Comparison of ENCODE assay signal across 8 cellular contexts in genomic region chr11:60970369-60970774, GRCh38. TPM values are rescaled to one million over a fixed set of nuclear protein-coding genes. Genes with fewer than 3 reads are reported as not detected.
A peak's percentile ranks its signal among the peaks of the same experiment; 100 is the strongest.
DNase-seq lines count a peak whose midpoint lies in the region; ATAC-seq and TF ChIP-seq lines count a peak whose summit lies in the region.

No MANE protein-coding gene starts in this region.

- ATAC-seq in T-helper 17 cell: peak; percentile 69
- ATAC-seq in HG02763 (IDR thresholded peaks at IDR 0.05; ENCODE audit: unreplicated experiment): no peak
- no peak for ATAC-seq in HG03469 (IDR thresholded peaks at IDR 0.05; ENCODE audit: unreplicated experiment)

- TF ChIP-seq POLR2A in adrenal gland (IDR thresholded peaks at IDR 0.05): no peak

- no peak overlapping the region for H3K4me3 ChIP-seq in adrenal gland

- H3K36me3 ChIP-seq in adrenal gland (replicated peaks in 1 of 2): no peaks in the 10 kb centered on the region

- no peak overlapping the region for H3K27ac ChIP-seq in adrenal gland

- H3K9me3 ChIP-seq in T-helper 17 cell (ENCODE audit: control insufficient read depth, low read length, poor library complexity, severe bottlenecking) (no peaks in the 10 kb centered on the region), adrenal gland (replicated peaks in 1 of 3) (no peaks in the 10 kb centered on the region)

- H3K27ac Mint-ChIP-seq in T-helper 17 cell: peak overlapping the region; percentile 100

- H3K4me3 Mint-ChIP-seq in T-helper 17 cell: peak overlapping the region; percentile 100

- DNase-seq in GDM1 (lab: John Stamatoyannopoulos, UW) (peak; percentile 25), HT1080 (ENCODE audit: low read depth) (peak; percentile 36), T-helper 17 cell (peak; percentile 68 to 80 (median 72)), adrenal gland (peak; percentile 42 to 76 (median 65)), iris pigment epithelial cell (ENCODE audit: low read depth) (peak; percentile 52)
- DNase-seq in stimulated activated CD4-positive, alpha-beta T cell treated with anti-CD3 and anti-CD28 coated beads, Interleukin-4, amount 100 ng/mL, for 4 hours: peak; percentile 77 to 83

- H3K36me3 Mint-ChIP-seq in T-helper 17 cell (ENCODE audit: low read depth): peaks cover 10% of the 10 kb centered on the region

- 13 to 21% (median 17%) methylated on average over 7 to 9 of the region's 9 CpGs for WGBS in adrenal gland, 4 donors

- peaks cover 29% of the 10 kb centered on the region for H3K4me1 Mint-ChIP-seq in T-helper 17 cell

- no peaks in the 10 kb centered on the region for H3K27me3 Mint-ChIP-seq in T-helper 17 cell

- intact Hi-C loops in adrenal gland (cut with DNase I): no loop called here

- peak; percentile 78 to 88 (median 84) for TF ChIP-seq CTCF in adrenal gland (IDR thresholded peaks at IDR 0.05)

- H3K4me1 ChIP-seq in adrenal gland (replicated peaks in 1 of 2): no peaks in the 10 kb centered on the region

- no peaks in the 10 kb centered on the region for H3K27me3 ChIP-seq in adrenal gland

RNA-seq across cellular contexts. Expression of gene CD6, which starts 1.1 kb away (rescaled TPM):
- total RNA-seq in HT1080 (2014; rRNA removed; shearing (Covaris generic)): not detected in 2 replicates
- 0.06 TPM in 2 replicates for polyA plus RNA-seq in HT1080 (2015; cell fraction: cytosol; rRNA removed)
- polyA plus RNA-seq in HT1080 (2015; cell fraction: nucleus; rRNA removed): 0.20 TPM in 1 of 2 replicates, not detected in the other
- 100 to 1,000 TPM; 533 to 568 TPM for total RNA-seq in T-helper 17 cell
- 1 to 10 TPM in 7 of 8 donors, under 1 TPM in 1; 0.81 to 8.4 (median 2.4) TPM for total RNA-seq in adrenal gland
- 1 to 10 TPM in 1 of 3 donors, under 1 TPM in 2; 0.37 to 3.0 (median 0.67) TPM for polyA plus RNA-seq in adrenal gland

RNA-seq across cellular contexts. Expression of gene SLC15A3, which starts 18.4 kb away (rescaled TPM):
- 0.10 and 0.32 TPM in 2 replicates for total RNA-seq in HT1080 (2014; rRNA removed; shearing (Covaris generic))
- 0.09 and 0.29 TPM in 2 replicates for polyA plus RNA-seq in HT1080 (2015; cell fraction: cytosol; rRNA removed)
- polyA plus RNA-seq in HT1080 (2015; cell fraction: nucleus; rRNA removed): 0.67 and 0.83 TPM in 2 replicates
- 10 to 100 TPM in 1 of 2 donors, 1 to 10 TPM in 1; 3.5 to 11.2 TPM for total RNA-seq in T-helper 17 cell
- 10 to 100 TPM; 16.7 to 34.9 (median 31.0) TPM for total RNA-seq in adrenal gland
- polyA plus RNA-seq in adrenal gland: 10 to 100 TPM; 15.8 to 57.7 (median 37.2) TPM

RNA-seq across cellular contexts. Expression of gene TMEM132A, which starts 46.1 kb away (rescaled TPM):
- total RNA-seq in HT1080 (2014; rRNA removed; shearing (Covaris generic)): 63.3 and 69.4 TPM in 2 replicates
- 53.0 and 64.2 TPM in 2 replicates for polyA plus RNA-seq in HT1080 (2015; cell fraction: cytosol; rRNA removed)
- polyA plus RNA-seq in HT1080 (2015; cell fraction: nucleus; rRNA removed): 214 TPM in 2 replicates
- total RNA-seq in T-helper 17 cell (not detected), adrenal gland (10 to 100 TPM; 14.4 to 66.1 (median 36.5) TPM)
- 10 to 100 TPM in 2 of 3 donors, 1 to 10 TPM in 1; 3.4 to 48.9 (median 37.9) TPM for polyA plus RNA-seq in adrenal gland

RNA-seq across cellular contexts. Expression of gene TMEM109, which starts 56.4 kb away (rescaled TPM):
- total RNA-seq in HT1080 (2014; rRNA removed; shearing (Covaris generic)): 88.3 and 146 TPM in 2 replicates
- polyA plus RNA-seq in HT1080 (2015; cell fraction: cytosol; rRNA removed): 98.8 and 114 TPM in 2 replicates
- 78.7 and 80.9 TPM in 2 replicates for polyA plus RNA-seq in HT1080 (2015; cell fraction: nucleus; rRNA removed)
- total RNA-seq in T-helper 17 cell (10 to 100 TPM; 42.8 to 52.7 TPM), adrenal gland (100 to 1,000 TPM in 3 of 8 donors, 10 to 100 TPM in 5; 59.7 to 115 (median 91.5) TPM)
- 10 to 100 TPM; 38.0 to 66.3 (median 65.0) TPM for polyA plus RNA-seq in adrenal gland

Comparison
In these comparisons a context has a peak if more than half of its experiments do, and no peak if none do; other contexts are left out.
1. DNase-seq: peak in every context shown above with its lines; median percentile 80 in stimulated activated CD4-positive, alpha-beta T cell treated with anti-CD3 and anti-CD28 coated beads, Interleukin-4, amount 100 ng/mL, for 4 hours; 72 in T-helper 17 cell; 65 in adrenal gland; 52 in iris pigment epithelial cell; 36 in HT1080; 25 in GDM1.
2. RNA of gene CD6, which starts 1.1 kb away (total RNA-seq): 533 to 568 TPM in T-helper 17 cell; 0.81 to 8.4 TPM in adrenal gland and not detected in HT1080; every median in the first group is over 10 times any median in the second.
3. RNA of gene TMEM132A, which starts 46.1 kb away (total RNA-seq): 63.3 to 69.4 TPM in HT1080 and 14.4 to 66.1 TPM in adrenal gland; not detected in T-helper 17 cell; every median in the first group is over 10 times any median in the second.